1 cellular context compared by ENCODE assay signal in genomic region chr10:5632430-5632829, GRCh38.
TF ChIP-seq lines count a peak whose summit lies in the region.

No MANE protein-coding gene starts in this region.

TF ChIP-seq in HepG2, 621 proteins besides CTCF, POLR2A, EP300 and RAD21 (continued from another document and continues in another):
- peak; percentile 93 for TF ChIP-seq HNF1B (CRISPR knock-in tag; IDR thresholded peaks at IDR 0.05)
- TF ChIP-seq RAD51 (IDR thresholded peaks at IDR 0.05; ENCODE audit: borderline replicate concordance) = no peak
- TF ChIP-seq ZNF747 (CRISPR knock-in tag; IDR thresholded peaks at IDR 0.05; ENCODE audit: borderline replicate concordance) = peak; percentile 42; the same call in 1 of the 2 replicates
- TF ChIP-seq MTA1 (CRISPR knock-in tag; IDR thresholded peaks at IDR 0.05; ENCODE audit: borderline replicate concordance) = no peak
- peak; percentile 22 for TF ChIP-seq SKI (IDR thresholded peaks at IDR 0.05; ENCODE audit: partially characterized antibody)
- no peak for TF ChIP-seq ZNF556 (CRISPR knock-in tag; IDR thresholded peaks at IDR 0.05; ENCODE audit: borderline replicate concordance)
- TF ChIP-seq NCOA2 (CRISPR knock-in tag; IDR thresholded peaks at IDR 0.05) = 0 out of 2 replicates have a peak, but pooled peaks have one; percentile 17
- no peak; the same call in 1 of the 2 replicates for TF ChIP-seq ETV5 (CRISPR knock-in tag; IDR thresholded peaks at IDR 0.05; ENCODE audit: borderline replicate concordance)
- TF ChIP-seq SSRP1 (CRISPR knock-in tag; IDR thresholded peaks at IDR 0.05) = 0 out of 2 replicates have a peak, but pooled peaks have one; percentile 29
- TF ChIP-seq EZH2 (conservative IDR thresholded peaks at IDR 0.05; ENCODE audit: low read depth, low read length) = no peak
- TF ChIP-seq FOXA1 (IDR thresholded peaks at IDR 0.05) = no peak
- TF ChIP-seq FOXA1 (CRISPR knock-in tag; IDR thresholded peaks at IDR 0.05) = no peak
- no peak for TF ChIP-seq ZBTB4 (CRISPR knock-in tag; IDR thresholded peaks at IDR 0.05; ENCODE audit: borderline replicate concordance)
- no peak for TF ChIP-seq ZNF816 (CRISPR knock-in tag; IDR thresholded peaks at IDR 0.05; ENCODE audit: borderline replicate concordance)
- no peak for TF ChIP-seq CENPBD1 (CRISPR knock-in tag; IDR thresholded peaks at IDR 0.05; ENCODE audit: borderline replicate concordance, low read depth)
- 0 out of 2 replicates have a peak, but pooled peaks have one; percentile 19 for TF ChIP-seq KDM6A (CRISPR knock-in tag; IDR thresholded peaks at IDR 0.05; ENCODE audit: low read depth)
- TF ChIP-seq ZNF770 (CRISPR knock-in tag; IDR thresholded peaks at IDR 0.05) = no peak
- no peak for TF ChIP-seq MBNL3 (CRISPR knock-in tag; conservative IDR thresholded peaks at IDR 0.05)
- TF ChIP-seq ATF3 (CRISPR knock-in tag; IDR thresholded peaks at IDR 0.05) = peak; percentile 78
- 0 out of 2 replicates have a peak, but pooled peaks have one; percentile 54 for TF ChIP-seq JUND (CRISPR knock-in tag; IDR thresholded peaks at IDR 0.05)
- peak; percentile 84 for TF ChIP-seq TBX2 (CRISPR knock-in tag; IDR thresholded peaks at IDR 0.05; ENCODE audit: borderline replicate concordance)
- TF ChIP-seq ZNF205 (CRISPR knock-in tag; IDR thresholded peaks at IDR 0.05) = peak; percentile 72; the same call in 1 of the 2 replicates
- TF ChIP-seq ZFY (CRISPR knock-in tag; IDR thresholded peaks at IDR 0.05) = peak; percentile 40
- 0 out of 2 replicates have a peak, but pooled peaks have one; percentile 25 for TF ChIP-seq BCL6 (CRISPR knock-in tag; IDR thresholded peaks at IDR 0.05)
- no peak for TF ChIP-seq ARHGAP35 (CRISPR knock-in tag; IDR thresholded peaks at IDR 0.05; ENCODE audit: borderline replicate concordance)
- TF ChIP-seq GRHL1 (CRISPR knock-in tag; conservative IDR thresholded peaks at IDR 0.05) = no peak
- TF ChIP-seq MEIS2 (CRISPR knock-in tag; IDR thresholded peaks at IDR 0.05) = peak; percentile 86
- TF ChIP-seq KLF6 (CRISPR knock-in tag; IDR thresholded peaks at IDR 0.05) = no peak
- no peak for TF ChIP-seq NAIF1 (CRISPR knock-in tag; IDR thresholded peaks at IDR 0.05; ENCODE audit: borderline replicate concordance)
- no peak for TF ChIP-seq ELF1 (CRISPR knock-in tag; IDR thresholded peaks at IDR 0.05)
- no peak for TF ChIP-seq BCLAF1 (IDR thresholded peaks at IDR 0.05)
- peak; percentile 88 for TF ChIP-seq CEBPB (IDR thresholded peaks at IDR 0.05; ENCODE audit: borderline replicate concordance, low read depth, low read length)
- peak; percentile 36; the same call in 1 of the 2 replicates for TF ChIP-seq MED1 (CRISPR knock-in tag; IDR thresholded peaks at IDR 0.05)
- TF ChIP-seq PHF21A (CRISPR knock-in tag; IDR thresholded peaks at IDR 0.05) = 0 out of 2 replicates have a peak, but pooled peaks have one; percentile 43
- peak; percentile 13; the same call in 1 of the 2 replicates for TF ChIP-seq FOXO1 (CRISPR knock-in tag; IDR thresholded peaks at IDR 0.05)
- no peak for TF ChIP-seq MAX (IDR thresholded peaks at IDR 0.05)
- TF ChIP-seq HMGXB4 (CRISPR knock-in tag; IDR thresholded peaks at IDR 0.05; ENCODE audit: borderline replicate concordance in 1 of 2, low read depth in 1 of 2) = 0 out of 4 replicates have a peak, but pooled peaks of 1 of the 2 experiments have one; percentile 22
- TF ChIP-seq FOSL1 (CRISPR knock-in tag; IDR thresholded peaks at IDR 0.05; ENCODE audit: borderline replicate concordance) = peak; percentile 70; the same call in 1 of the 2 replicates
- no peak for TF ChIP-seq ZNF614 (CRISPR knock-in tag; IDR thresholded peaks at IDR 0.05; ENCODE audit: borderline replicate concordance)
- TF ChIP-seq ZNF317 (CRISPR knock-in tag; IDR thresholded peaks at IDR 0.05) = no peak
- TF ChIP-seq TFAP4 (IDR thresholded peaks at IDR 0.05; ENCODE audit: borderline replicate concordance, low read depth) = peak; percentile 55; the same call in 1 of the 2 replicates
- peak in 1 of 2 experiments; percentile 72; a peak in 2 of 4 replicates for TF ChIP-seq ATF4 (CRISPR knock-in tag; IDR thresholded peaks at IDR 0.05)
- TF ChIP-seq FOSL2 (CRISPR knock-in tag; IDR thresholded peaks at IDR 0.05) = peak; percentile 98
- TF ChIP-seq CREB1 (IDR thresholded peaks at IDR 0.05) = peak; percentile 40; the same call in 1 of the 2 replicates
- no peak for TF ChIP-seq CREB1 (CRISPR knock-in tag; IDR thresholded peaks at IDR 0.05)
- TF ChIP-seq RARA (CRISPR knock-in tag; IDR thresholded peaks at IDR 0.05) = peak; percentile 37; the same call in 1 of the 2 replicates
- no peak for TF ChIP-seq ISX (CRISPR knock-in tag; conservative IDR thresholded peaks at IDR 0.05)
- TF ChIP-seq TFDP2 (CRISPR knock-in tag; IDR thresholded peaks at IDR 0.05) = no peak
